8 cellular contexts compared by ENCODE assay signal in genomic region chr19:2475702-2476450, GRCh38. TPM values are rescaled to one million over a fixed set of nuclear protein-coding genes. Genes with fewer than 3 reads are reported as not detected.
A peak's percentile ranks its signal among the peaks of the same experiment; 100 is the strongest.
DNase-seq lines count a peak whose midpoint lies in the region; ATAC-seq lines count a peak whose summit lies in the region.

Gene GADD45B (plus strand): TSS chr19:2476127. CDS start chr19:2476359, 232 bp downstream.

- H3K36me3 ChIP-seq in CD4-positive, alpha-beta memory T cell (ENCODE audit: insufficient read depth, low read length) = no peaks in the 10 kb centered on the region

- H3K4me3 Mint-ChIP-seq in CD4-positive, alpha-beta memory T cell = peak within 1 kb of the TSS; percentile 99 to 100 (median 100)

- H3K4me1 Mint-ChIP-seq in CD4-positive, alpha-beta memory T cell = peaks cover 6 to 36% (median 14%) of the 10 kb centered on the region in 4 donors

- H3K27me3 ChIP-seq in CD4-positive, alpha-beta memory T cell (ENCODE audit: insufficient read depth, low read length) = no peaks in the 10 kb centered on the region

- ATAC-seq in GM19455 (IDR thresholded peaks at IDR 0.05; ENCODE audit: unreplicated experiment) = peak; percentile 49

- H3K36me3 Mint-ChIP-seq in CD4-positive, alpha-beta memory T cell = peaks cover 5 to 26% of the 10 kb centered on the region in 2 donors

- H3K4me1 ChIP-seq in CD4-positive, alpha-beta memory T cell (ENCODE audit: insufficient read depth, low read length) = peaks cover 25% of the 10 kb centered on the region

- H3K9me3 ChIP-seq in CD4-positive, alpha-beta memory T cell (ENCODE audit: control insufficient read depth in 1 of 2, low read length in 2 of 2) = no peaks in the 10 kb centered on the region

- peak; percentile 96 to 98 (median 96) for DNase-seq in CD4-positive, alpha-beta memory T cell
- DNase-seq in HS-5 (ENCODE audit: low read depth) = peak; percentile 91
- DNase-seq in NOMO-1 (lab: John Stamatoyannopoulos, UW; ENCODE audit: unreplicated experiment in 2 of 2) = peak; percentile 96 to 98
- DNase-seq in activated CD8-positive, alpha-beta memory T cell treated with anti-CD3 and anti-CD28 coated beads for 24 hours = peak; percentile 99
- DNase-seq in effector CD8-positive, alpha-beta T cell (lab: John Stamatoyannopoulos, UW) = peak; percentile 96
- peak; percentile 98 to 99 for DNase-seq in lung microvascular endothelial cell (ENCODE audit: low read depth in 2 of 2)
- peak; percentile 95 to 98 (median 95) for DNase-seq in stimulated activated CD4-positive, alpha-beta T cell treated with anti-CD3 and anti-CD28 coated beads, TNF-alpha, amount 100 ng/mL, for 4 hours (ENCODE audit: low read depth in 3 of 3)

- CTCF ChIA-PET in CD4-positive, alpha-beta memory T cell (lab: Charles Lee; ENCODE audit: partially characterized antibody) = interaction anchor here (0.9 to 6.8 kb wide), 18 partner anchors 19 to 161 kb away, joined by 3 to 123 read pairs (median 9); no protein-coding TSS in a partner anchor

- H3K27ac ChIP-seq in CD4-positive, alpha-beta memory T cell (ENCODE audit: low read depth, low read length) = peak within 1 kb of the TSS; percentile 76

- H3K4me3 ChIP-seq in CD4-positive, alpha-beta memory T cell (ENCODE audit: low read length in 2 of 2) = peak within 1 kb of the TSS; percentile 71 to 97

- intact Hi-C loops in CD4-positive, alpha-beta memory T cell (cut with micrococcal nuclease) = loop anchor here (1.0 to 10.0 kb wide), 6 partner anchors 19 to 324 kb away; partner anchors contain the start of genes AP3D1, LMNB2, PLEKHJ1 and SF3A2

- H3K27me3 Mint-ChIP-seq in CD4-positive, alpha-beta memory T cell = no peaks in the 10 kb centered on the region

- POLR2A ChIA-PET in CD4-positive, alpha-beta memory T cell (lab: Charles Lee; ENCODE audit: partially characterized antibody) = interaction anchor here (0.6 to 6.8 kb wide), 62 partner anchors 7 to 585 kb away, joined by 3 to 271 read pairs (median 6); partner anchors contain the start of genes AMH, GNG7, LMNB2 and PLEKHJ1

- peaks cover 0 to 16% (median 0%) of the 10 kb centered on the region in 8 donors for H3K9me3 Mint-ChIP-seq in CD4-positive, alpha-beta memory T cell

- H3K27ac Mint-ChIP-seq in CD4-positive, alpha-beta memory T cell = peak within 1 kb of the TSS; percentile 95 to 99 (median 97)

RNA-seq across cellular contexts. Expression of gene GADD45B, which starts in this region (rescaled TPM):
- 10 to 100 TPM; 88.2 to 88.3 TPM for total RNA-seq in CD4-positive, alpha-beta memory T cell
- 10 to 100 TPM; 44.9 to 94.4 TPM for polyA plus RNA-seq in CD4-positive, alpha-beta memory T cell
- total RNA-seq in lung microvascular endothelial cell = 49.5 and 175 TPM in 2 replicates

Comparison
In these comparisons a context has a peak if more than half of its experiments do, and no peak if none do; other contexts are left out.
1. Peak in every context shown above with its lines: DNase-seq, ATAC-seq, H3K4me3 ChIP-seq and H3K27ac ChIP-seq.